ENCODE assay signal across 12 cellular contexts in genomic region chr2:211144078-211144477, GRCh38.
DNase-seq lines count a peak whose midpoint lies in the region; ATAC-seq and TF ChIP-seq lines count a peak whose summit lies in the region.
"Had no signal": no experiment of that assay in that cellular context is flagged by ENCODE, and none has a peak within 500 bp of the region (broad histone marks: within the 10 kb centered on the region; RNA-seq: fewer than 3 reads in every experiment).

No MANE protein-coding gene starts in this region.

- TF ChIP-seq EP300 in gastroesophageal sphincter (IDR thresholded peaks at IDR 0.05), result no peak

- H3K27me3 ChIP-seq in brain microvascular endothelial cell (replicated peaks) (no peaks in the 10 kb centered on the region), foreskin keratinocyte (no peaks in the 10 kb centered on the region), gastroesophageal sphincter (no peaks in the 10 kb centered on the region)

- intact Hi-C loops in posterior cingulate gyrus (cut with DNase I), result no loop called here

- no peak overlapping the region for H3K4me3 ChIP-seq in brain microvascular endothelial cell (ENCODE audit: low read depth, low read length)
- H3K4me3 ChIP-seq in gastroesophageal sphincter, result no peak overlapping the region

- TF ChIP-seq POLR2A in gastroesophageal sphincter (IDR thresholded peaks at IDR 0.05), result no peak

- peak; percentile 54 for DNase-seq in ACHN
- peak; percentile 73 for DNase-seq in LHCN-M2 (ENCODE audit: low read depth)
- DNase-seq in brain microvascular endothelial cell, result no peak
- DNase-seq in foreskin keratinocyte, result peak in 1 of 2 donors; percentile 31
- no peak for DNase-seq in NCI-H69 (lab: John Stamatoyannopoulos, UW)
- no peak for DNase-seq in posterior cingulate gyrus
- DNase-seq: immature natural killer cell, midbrain, NCI-H1417 treated with DMSO at 0.1 percent for 48 hours had no signal

- no peaks in the 10 kb centered on the region for H3K9me3 ChIP-seq in gastroesophageal sphincter

- H3K27ac ChIP-seq in brain microvascular endothelial cell (peak overlapping the region; percentile 91), foreskin keratinocyte (no peak overlapping the region), gastroesophageal sphincter (no peak overlapping the region)

- in situ Hi-C loops in ACHN (cut with HindIII; ENCODE audit: low pct_ligation_motif_present, low pct_unique_long_range_greater_than_20kb, low sequenced_read_pairs), result no loop called here
- in situ Hi-C loops in brain microvascular endothelial cell (cut with HindIII; ENCODE audit: low pct_ligation_motif_present, low sequenced_read_pairs), result no loop called here

- H3K4me1 ChIP-seq in foreskin keratinocyte (no peaks in the 10 kb centered on the region), gastroesophageal sphincter (no peaks in the 10 kb centered on the region)

- TF ChIP-seq CTCF in brain microvascular endothelial cell (IDR thresholded peaks at IDR 0.05; ENCODE audit: low read depth, low read length, missing control alignments) (no peak), foreskin keratinocyte (conservative IDR thresholded peaks at IDR 0.05) (no peak), gastroesophageal sphincter (IDR thresholded peaks at IDR 0.05) (no peak)

- ATAC-seq in foreskin keratinocyte (peak; percentile 57), GM21786 (IDR thresholded peaks at IDR 0.05; ENCODE audit: unreplicated experiment) (no peak), gastroesophageal sphincter (no peak)
- ATAC-seq: activated naive CD4-positive, alpha-beta T cell treated with anti-CD3 and anti-CD28 coated beads, Interleukin-2, amount 50 U/mL, for 72 hours had no signal

- no peaks in the 10 kb centered on the region for H3K36me3 ChIP-seq in brain microvascular endothelial cell (replicated peaks)
- H3K36me3 ChIP-seq in gastroesophageal sphincter, result no peaks in the 10 kb centered on the region

Comparison
In these comparisons a context has a peak if more than half of its experiments do, and no peak if none do; other contexts are left out.
1. DNase-seq: peak in ACHN (single experiment) and LHCN-M2 (single experiment); none in brain microvascular endothelial cell (single experiment), NCI-H69 (single experiment) and posterior cingulate gyrus (0 of 10).